In genomic region chr10:7666253-7667023, GRCh38 we compare ENCODE assay signal across 10 cellular contexts. TPM values are rescaled to one million over a fixed set of nuclear protein-coding genes. Genes with fewer than 3 reads are reported as not detected.
DNase-seq lines count a peak whose midpoint lies in the region; ATAC-seq and TF ChIP-seq lines count a peak whose summit lies in the region.
"Had no signal": no experiment of that assay in that cellular context is flagged by ENCODE, and none has a peak within 500 bp of the region (broad histone marks: within the 10 kb centered on the region; RNA-seq: fewer than 3 reads in every experiment).

ITIH5 (minus strand) TSS chr10:7666966; CDS start chr10:7666892, 74 bp downstream.

- peaks cover 3% of the 10 kb centered on the region for H3K4me1 ChIP-seq in ectodermal cell (ENCODE audit: control insufficient read depth, insufficient read depth, low read length)
- no peaks in the 10 kb centered on the region for H3K4me1 ChIP-seq in mucosa of descending colon (ENCODE audit: low read depth)
- H3K4me1 ChIP-seq in upper lobe of left lung, result peaks cover 0 to 23% (median 8%) of the 10 kb centered on the region in 4 donors

- 1% methylated on average over 52 to 54 of the region's 54 CpGs for WGBS in ectodermal cell, 2 experiments
- WGBS in upper lobe of left lung, 2 donors, result 1% methylated on average over 23 to 29 of the region's 54 CpGs

- TF ChIP-seq EP300 in upper lobe of left lung (IDR thresholded peaks at IDR 0.05), result no peak

- no peak for DNase-seq in activated CD4-positive, alpha-beta T cell treated with anti-CD3 and anti-CD28 coated beads, Interleukin-2, amount 10 ng/mL, durations not matched to agents 24 days and 14 days
- no peak for DNase-seq in activated CD4-positive, alpha-beta T cell treated with anti-CD3 and anti-CD28 coated beads, Interleukin-2, amount 50 U/mL, for 4 hours
- DNase-seq in mucosa of descending colon (peak in 1 of 3 donors; percentile 35), upper lobe of left lung (peak in 1 of 2 donors; percentile 86), HCEC 1CT (no peak)

- peaks cover 5% of the 10 kb centered on the region for H3K4me1 Mint-ChIP-seq in activated CD4-positive, alpha-beta T cell treated with anti-CD3 and anti-CD28 coated beads, Interleukin-2, amount 10 ng/mL, durations not matched to agents 24 days and 14 days

- ATAC-seq in mucosa of descending colon (no peak), upper lobe of left lung (ENCODE audit: low FRiP score in 2 of 2) (peak in 1 of 2 donors; percentile 58), HG02885 (IDR thresholded peaks at IDR 0.05; ENCODE audit: poor library complexity, unreplicated experiment) (no peak), HG03045 (IDR thresholded peaks at IDR 0.05; ENCODE audit: unreplicated experiment) (no peak)

- no peak within 1 kb of the TSS for H3K27ac Mint-ChIP-seq in activated CD4-positive, alpha-beta T cell treated with anti-CD3 and anti-CD28 coated beads, Interleukin-2, amount 10 ng/mL, durations not matched to agents 24 days and 14 days

- H3K9me3 Mint-ChIP-seq in activated CD4-positive, alpha-beta T cell treated with anti-CD3 and anti-CD28 coated beads, Interleukin-2, amount 10 ng/mL, durations not matched to agents 24 days and 14 days, result no peaks in the 10 kb centered on the region

- intact Hi-C loops in activated CD4-positive, alpha-beta T cell treated with anti-CD3 and anti-CD28 coated beads, Interleukin-2, amount 10 ng/mL, durations not matched to agents 24 days and 14 days (cut with micrococcal nuclease), result no loop called here
- intact Hi-C loops in mucosa of descending colon (cut with DNase I, micrococcal nuclease), result no loop called here

- H3K36me3 ChIP-seq in ectodermal cell (ENCODE audit: control insufficient read depth, insufficient read depth, low read length) (no peaks in the 10 kb centered on the region), mucosa of descending colon (ENCODE audit: low read depth) (no peaks in the 10 kb centered on the region), upper lobe of left lung (no peaks in the 10 kb centered on the region)

- no peaks in the 10 kb centered on the region for H3K9me3 ChIP-seq in ectodermal cell (ENCODE audit: control insufficient read depth, low read length)
- H3K9me3 ChIP-seq in mucosa of descending colon, result no peaks in the 10 kb centered on the region
- no peaks in the 10 kb centered on the region for H3K9me3 ChIP-seq in upper lobe of left lung

- no peaks in the 10 kb centered on the region for H3K36me3 Mint-ChIP-seq in activated CD4-positive, alpha-beta T cell treated with anti-CD3 and anti-CD28 coated beads, Interleukin-2, amount 10 ng/mL, durations not matched to agents 24 days and 14 days (ENCODE audit: low read depth)

- H3K27me3 Mint-ChIP-seq in activated CD4-positive, alpha-beta T cell treated with anti-CD3 and anti-CD28 coated beads, Interleukin-2, amount 10 ng/mL, durations not matched to agents 24 days and 14 days, result peaks cover 65% of the 10 kb centered on the region

- TF ChIP-seq CTCF in mucosa of descending colon (IDR thresholded peaks at IDR 0.05) (no peak), upper lobe of left lung (IDR thresholded peaks at IDR 0.05) (no peak)

- TF ChIP-seq POLR2A in upper lobe of left lung (IDR thresholded peaks at IDR 0.05), result no peak

- H3K27me3 ChIP-seq in ectodermal cell (ENCODE audit: control insufficient read depth, insufficient read depth, low read length, poor library complexity, severe bottlenecking) (peaks cover 57% of the 10 kb centered on the region), upper lobe of left lung (peaks cover 0 to 8% (median 2%) of the 10 kb centered on the region in 4 donors)

- H3K4me3 ChIP-seq in ectodermal cell (ENCODE audit: insufficient read depth, low read depth, low read length) (peak within 1 kb of the TSS; percentile 51), mucosa of descending colon (peak within 1 kb of the TSS; percentile 9), upper lobe of left lung (peak within 1 kb of the TSS; percentile 62 to 83 (median 70))

- H3K4me3 Mint-ChIP-seq in activated CD4-positive, alpha-beta T cell treated with anti-CD3 and anti-CD28 coated beads, Interleukin-2, amount 10 ng/mL, durations not matched to agents 24 days and 14 days, result peak within 1 kb of the TSS; percentile 68

- H3K27ac ChIP-seq in ectodermal cell (ENCODE audit: insufficient read depth, low read depth, low read length, poor library complexity, severe bottlenecking) (no peak within 1 kb of the TSS), upper lobe of left lung (peak within 1 kb of the TSS in 1 of 4 donors; percentile 59)
- H3K27ac ChIP-seq: C4-2B had no signal

RNA-seq across cellular contexts. Expression of gene ITIH5, which starts in this region (rescaled TPM):
- not detected in 2 replicates for total RNA-seq in activated CD4-positive, alpha-beta T cell treated with anti-CD3 and anti-CD28 coated beads, Interleukin-2, amount 10 ng/mL, durations not matched to agents 24 days and 14 days
- 1.1 TPM for polyA plus RNA-seq in ectodermal cell (2013, experiment 1 of 4)
- polyA plus RNA-seq in ectodermal cell (2013, experiment 2 of 4), result 1.1 TPM
- 0.75 TPM for polyA plus RNA-seq in ectodermal cell (2013, experiment 3 of 4)
- 0.57 TPM for polyA plus RNA-seq in ectodermal cell (2013, experiment 4 of 4)
- total RNA-seq in mucosa of descending colon (10 to 100 TPM in 1 of 3 donors, 1 to 10 TPM in 2; 5.0 to 46.6 (median 8.1) TPM), upper lobe of left lung (10 to 100 TPM in 5 of 6 donors, 1 to 10 TPM in 1; 9.7 to 21.0 (median 11.6) TPM)
- total RNA-seq: HT-29 had no signal

Comparison
In these comparisons a context has a peak if more than half of its experiments do, and no peak if none do; other contexts are left out.
1. H3K4me3 ChIP-seq: peak in every context shown above with its lines; median percentile 70 in upper lobe of left lung; 51 in ectodermal cell; 9 in mucosa of descending colon.